ENCODE assay signal across 2 cellular contexts in genomic region chr10:96705134-96705533, GRCh38.
TF ChIP-seq lines count a peak whose summit lies in the region.

No MANE protein-coding gene starts in this region.

TF ChIP-seq in liver, 16 proteins besides CTCF, POLR2A, EP300 and RAD21 (continued from another document):
- no peak for TF ChIP-seq FOXA1 (IDR thresholded peaks at IDR 0.05)
- no peak for TF ChIP-seq HNF4G (IDR thresholded peaks at IDR 0.05)
- TF ChIP-seq EGR1 (IDR thresholded peaks at IDR 0.05; ENCODE audit: low read depth in 2 of 2), result no peak
- TF ChIP-seq FOXA2 (IDR thresholded peaks at IDR 0.05), result no peak
- no peak for TF ChIP-seq TAF1 (conservative IDR thresholded peaks at IDR 0.05)
- no peak for TF ChIP-seq YY1 (IDR thresholded peaks at IDR 0.05)

TF ChIP-seq in HepG2, 621 proteins besides CTCF, POLR2A, EP300 and RAD21 (continued from another document):
- TF ChIP-seq ZNF512 (CRISPR knock-in tag; IDR thresholded peaks at IDR 0.05) (no peak), LCORL (IDR thresholded peaks at IDR 0.05) (no peak), LCORL (CRISPR knock-in tag; IDR thresholded peaks at IDR 0.05) (no peak), JUNB (CRISPR knock-in tag; IDR thresholded peaks at IDR 0.05; ENCODE audit: borderline replicate concordance) (no peak), SUZ12 (IDR thresholded peaks at IDR 0.05; ENCODE audit: low read depth, low read length) (no peak)
